In genomic region chr7:65771164-65771533, GRCh38 we compare ENCODE assay signal across 8 cellular contexts.
DNase-seq lines count a peak whose midpoint lies in the region; ATAC-seq, FAIRE-seq and TF ChIP-seq lines count a peak whose summit lies in the region.
"Not testable (repeated sequence)": the region's sequence is repeated elsewhere in the genome, so short reads cannot be mapped to it uniquely, and the experiment has no call there.

No MANE protein-coding gene starts in this region.

- H3K9ac ChIP-seq in HUES6 (ENCODE audit: low read length) (peak overlapping the region; percentile 12), SU-DHL-6 (ENCODE audit: low read length) (peak overlapping the region; percentile 78), astrocyte (ENCODE audit: low read length) (peak overlapping the region; percentile 87)

- not testable (repeated sequence) for H3K79me2 ChIP-seq in SU-DHL-6 (ENCODE audit: insufficient read depth, low read length); astrocyte (ENCODE audit: insufficient read depth, low read length)

- H3K4me3 Mint-ChIP-seq in Calu3 (ENCODE audit: low read depth, unreplicated experiment), result peak overlapping the region; percentile 73
- H3K4me3 Mint-ChIP-seq in astrocyte (ENCODE audit: unreplicated experiment), result peak overlapping the region; percentile 86
- H3K4me3 Mint-ChIP-seq in type B pancreatic cell, result peak overlapping the region; percentile 90

- H3F3A ChIP-seq in SU-DHL-6 (ENCODE audit: insufficient read depth), result not testable (repeated sequence)

- not testable (repeated sequence) for H3K9me3 ChIP-seq in HUES6 (ENCODE audit: control insufficient read depth, insufficient read depth, low read depth, low read length); SU-DHL-6 (ENCODE audit: insufficient read depth, low read length); astrocyte (ENCODE audit: insufficient read depth, low read depth, low read length); esophagus muscularis mucosa; right lobe of liver

- not testable (repeated sequence) for DNase-seq in Calu3; astrocyte (ENCODE audit: low read depth); esophagus muscularis mucosa (ENCODE audit: extremely low spot score); right lobe of liver; type B pancreatic cell (ENCODE audit: extremely low spot score, unreplicated experiment)
- peak; percentile 9 for DNase-seq in pons (ENCODE audit: low spot score)

- BruUV-seq in Calu3 (replicated peaks; lab: Mats Ljungman, UMichigan), result TSS peak; percentile 79

- CTCF ChIA-PET in Calu3 (lab: Charles Lee), result not testable (repeated sequence)

- not testable (repeated sequence) for H3K4me1 ChIP-seq in HUES6 (ENCODE audit: control insufficient read depth, insufficient read depth, low read length); astrocyte (ENCODE audit: insufficient read depth, low read length); right lobe of liver
- H3K4me1 ChIP-seq in esophagus muscularis mucosa, result peaks cover 0 to 17% (median 15%) of the 10 kb centered on the region in 4 donors

- TF ChIP-seq EP300 in esophagus muscularis mucosa (IDR thresholded peaks at IDR 0.05), result not testable (repeated sequence)

- ATAC-seq in right lobe of liver, result peak in 1 of 4 donors; percentile 1

- not testable (repeated sequence) for H3K27me3 Mint-ChIP-seq in Calu3 (ENCODE audit: unreplicated experiment); astrocyte (ENCODE audit: low read depth, unreplicated experiment); type B pancreatic cell

- not testable (repeated sequence) for TF ChIP-seq CTCF in Calu3 (IDR thresholded peaks at IDR 0.05; ENCODE audit: unreplicated experiment); SU-DHL-6 (IDR thresholded peaks at IDR 0.05; ENCODE audit: insufficient read depth, low read length, poor library complexity, severe bottlenecking); astrocyte (IDR thresholded peaks at IDR 0.05; ENCODE audit: insufficient read depth, low read depth, low read length); esophagus muscularis mucosa (IDR thresholded peaks at IDR 0.05); right lobe of liver (IDR thresholded peaks at IDR 0.05); type B pancreatic cell (conservative IDR thresholded peaks at IDR 0.05)

- H4K20me1 ChIP-seq in SU-DHL-6 (ENCODE audit: low read depth, low read length); astrocyte (ENCODE audit: insufficient read depth, low read length): not testable (repeated sequence)

- not testable (repeated sequence) for H3K27ac Mint-ChIP-seq in Calu3 (ENCODE audit: unreplicated experiment)
- H3K27ac Mint-ChIP-seq in astrocyte (ENCODE audit: unreplicated experiment) (peak overlapping the region; percentile 87), type B pancreatic cell (peak overlapping the region; percentile 91)

- WGBS in esophagus muscularis mucosa, result 87% methylated on average over 18 of the region's 18 CpGs
- WGBS in right lobe of liver (ENCODE audit: insufficient coverage, low coverage, low lambda C conversion rate, missing lambda C conversion rate), result 37% methylated on average over 3 of the region's 18 CpGs

- H3K9me3 Mint-ChIP-seq in Calu3 (ENCODE audit: low read depth, unreplicated experiment); astrocyte (ENCODE audit: unreplicated experiment); type B pancreatic cell: not testable (repeated sequence)

- not testable (repeated sequence) for H3K4me1 Mint-ChIP-seq in Calu3 (ENCODE audit: low read depth, unreplicated experiment); astrocyte (ENCODE audit: low read depth, unreplicated experiment); type B pancreatic cell (ENCODE audit: unreplicated experiment)

- H2AFZ ChIP-seq in SU-DHL-6 (ENCODE audit: low read depth, low read length, severe bottlenecking) (peak overlapping the region; percentile 58), astrocyte (ENCODE audit: low read depth, low read length) (peak overlapping the region; percentile 77)

- FAIRE-seq in astrocyte (lab: Jason Lieb, UNC), result not testable (repeated sequence)

- H3K27ac ChIP-seq in HUES6 (ENCODE audit: low read depth, low read length); SU-DHL-6 (ENCODE audit: low read depth, low read length): not testable (repeated sequence)
- H3K27ac ChIP-seq in astrocyte (ENCODE audit: low read depth, low read length) (peak overlapping the region; percentile 71), esophagus muscularis mucosa (replicated peaks in 1 of 4) (peak overlapping the region; percentile 86 to 92 (median 90)), right lobe of liver (peak overlapping the region; percentile 80 to 92 (median 90))

- H3K27me3 ChIP-seq in HUES6 (ENCODE audit: control insufficient read depth, insufficient read depth, low read length); SU-DHL-6 (ENCODE audit: low read length); astrocyte (ENCODE audit: insufficient read depth, low read length); esophagus muscularis mucosa; right lobe of liver: not testable (repeated sequence)

- H3K4me2 ChIP-seq in SU-DHL-6 (ENCODE audit: low read depth, low read length, poor library complexity, severe bottlenecking) (peak overlapping the region; percentile 57), astrocyte (ENCODE audit: low read length) (peak overlapping the region; percentile 89)

- not testable (repeated sequence) for H3K9me2 ChIP-seq in SU-DHL-6 (replicated peaks; ENCODE audit: insufficient read depth, low read length)

- H3K36me3 Mint-ChIP-seq in Calu3 (ENCODE audit: insufficient read depth, unreplicated experiment), result peaks cover 12% of the 10 kb centered on the region
- H3K36me3 Mint-ChIP-seq in astrocyte (ENCODE audit: low read depth, unreplicated experiment); type B pancreatic cell: not testable (repeated sequence)

- H3K4me3 ChIP-seq in HUES6 (ENCODE audit: low read depth, low read length) (peak overlapping the region; percentile 87), SU-DHL-6 (ENCODE audit: insufficient read depth, low read length, poor library complexity, severe bottlenecking) (peak overlapping the region; percentile 67), astrocyte (ENCODE audit: insufficient read depth, low read depth, low read length) (peak overlapping the region; percentile 90), esophagus muscularis mucosa (peak overlapping the region; percentile 60 to 98 (median 80)), right lobe of liver (peak overlapping the region; percentile 66 to 83 (median 74))

- intact Hi-C loops in Calu3 (cut with micrococcal nuclease; ENCODE audit: unreplicated experiment); esophagus muscularis mucosa (cut with DNase I); right lobe of liver (cut with DNase I): not testable (repeated sequence)

- not testable (repeated sequence) for TF ChIP-seq POLR2A in esophagus muscularis mucosa (IDR thresholded peaks at IDR 0.05; ENCODE audit: low read depth); right lobe of liver (IDR thresholded peaks at IDR 0.05)

- not testable (repeated sequence) for H3K36me3 ChIP-seq in HUES6 (ENCODE audit: control insufficient read depth, insufficient read depth, low read length); SU-DHL-6 (ENCODE audit: low read length); astrocyte (ENCODE audit: insufficient read depth, low read length); esophagus muscularis mucosa; right lobe of liver

Comparison
In these comparisons a context has a peak if more than half of its experiments do, and no peak if none do; other contexts are left out.
1. H3K9ac ChIP-seq: peak in every context shown above with its lines; median percentile 87 in astrocyte; 78 in SU-DHL-6; 12 in HUES6.